23 cellular contexts compared by ENCODE assay signal in genomic region chr9:25205285-25205684, GRCh38.
"Had no signal": no experiment of that assay in that cellular context is flagged by ENCODE, and none has a peak within 500 bp of the region (broad histone marks: within the 10 kb centered on the region; RNA-seq: fewer than 3 reads in every experiment).

No MANE protein-coding gene starts in this region.

- H3K36me3 ChIP-seq: esophagus muscularis mucosa, gastrocnemius medialis, spleen, tibial artery, upper lobe of right lung, vagina had no signal

- H2AFZ ChIP-seq: parathyroid adenoma had no signal

- H3K27ac Mint-ChIP-seq: dendritic cell treated with granulocyte-macrophage colony-stimulating factor and Interleukin-4, amounts not matched to agents 40 ng/mL and 50 ng/mL, for 4 days; effector memory CD8-positive, alpha-beta T cell; natural killer cell treated with Interleukin-12 subunit alpha and Interleukin-12 subunit beta and Interleukin-15 and Interleukin-18, amount 100 ng/mL, for 72 hours; stimulated activated memory B cell treated with anti-CD40 and anti-IgM and Interleukin-4, amounts not matched to agents 10 μg/mL and 1 μg/mL and 100 μg/mL, for 72 hours; stimulated activated naive CD8-positive, alpha-beta T cell treated with anti-CD3 and anti-CD28 coated beads, Interleukin-15, Interleukin-2, amounts not matched to agents 100 ng/mL and 50 ng/mL, for 24 hours had no signal

- H3K27me3 ChIP-seq: esophagus muscularis mucosa, gastrocnemius medialis, spleen, tibial artery, upper lobe of right lung, vagina had no signal

- H3K36me3 Mint-ChIP-seq: stimulated activated memory B cell treated with anti-CD40 and anti-IgM and Interleukin-4, amounts not matched to agents 10 μg/mL and 1 μg/mL and 100 μg/mL, for 72 hours had no signal

- DNase-seq: effector memory CD8-positive, alpha-beta T cell; gastrocnemius medialis; left colon; mesenchymal stem cell; midbrain; occipital lobe; spleen; stimulated activated CD4-positive, alpha-beta T cell treated with anti-CD3 and anti-CD28 coated beads, Interleukin-15, amount 100 ng/mL, for 24 hours; stimulated activated CD4-positive, alpha-beta T cell treated with anti-CD3 and anti-CD28 coated beads, Interleukin-1b, Interleukin-23, amount 100 ng/mL, for 48 hours; stimulated activated CD4-positive, alpha-beta T cell treated with anti-CD3 and anti-CD28 coated beads, Interleukin-4, amount 100 ng/mL, for 24 hours; tibial artery; upper lobe of right lung had no signal

- H3K27me3 Mint-ChIP-seq: dendritic cell treated with granulocyte-macrophage colony-stimulating factor and Interleukin-4, amounts not matched to agents 40 ng/mL and 50 ng/mL, for 4 days; effector memory CD8-positive, alpha-beta T cell; natural killer cell treated with Interleukin-12 subunit alpha and Interleukin-12 subunit beta and Interleukin-15 and Interleukin-18, amount 100 ng/mL, for 72 hours; stimulated activated memory B cell treated with anti-CD40 and anti-IgM and Interleukin-4, amounts not matched to agents 10 μg/mL and 1 μg/mL and 100 μg/mL, for 72 hours; stimulated activated naive CD8-positive, alpha-beta T cell treated with anti-CD3 and anti-CD28 coated beads, Interleukin-15, Interleukin-2, amounts not matched to agents 100 ng/mL and 50 ng/mL, for 24 hours had no signal

- ATAC-seq: effector memory CD8-positive, alpha-beta T cell; gastrocnemius medialis; left colon; left ventricle myocardium superior; natural killer cell treated with Interleukin-12 subunit alpha and Interleukin-12 subunit beta and Interleukin-15 and Interleukin-18, amount 100 ng/mL, for 72 hours; sciatic nerve; stimulated activated memory B cell treated with anti-CD40 and anti-IgM and Interleukin-4, amounts not matched to agents 10 μg/mL and 1 μg/mL and 100 μg/mL, for 72 hours; upper lobe of right lung had no signal

- H3K4me1 ChIP-seq: gastrocnemius medialis, parathyroid adenoma, spleen, tibial artery, upper lobe of right lung, vagina had no signal

- H3K9me3 ChIP-seq: esophagus muscularis mucosa, gastrocnemius medialis, tibial artery, upper lobe of right lung, vagina had no signal

- H3K4me3 ChIP-seq: esophagus muscularis mucosa, gastrocnemius medialis, lung, spleen, tibial artery, upper lobe of right lung, vagina had no signal

- H3K9ac ChIP-seq: parathyroid adenoma had no signal

- H3K79me2 ChIP-seq: parathyroid adenoma had no signal

- H3K4me3 Mint-ChIP-seq: dendritic cell treated with granulocyte-macrophage colony-stimulating factor and Interleukin-4, amounts not matched to agents 40 ng/mL and 50 ng/mL, for 4 days; effector memory CD8-positive, alpha-beta T cell; natural killer cell treated with Interleukin-12 subunit alpha and Interleukin-12 subunit beta and Interleukin-15 and Interleukin-18, amount 100 ng/mL, for 72 hours; stimulated activated memory B cell treated with anti-CD40 and anti-IgM and Interleukin-4, amounts not matched to agents 10 μg/mL and 1 μg/mL and 100 μg/mL, for 72 hours; stimulated activated naive CD8-positive, alpha-beta T cell treated with anti-CD3 and anti-CD28 coated beads, Interleukin-15, Interleukin-2, amounts not matched to agents 100 ng/mL and 50 ng/mL, for 24 hours had no signal

- H3K4me1 Mint-ChIP-seq: stimulated activated memory B cell treated with anti-CD40 and anti-IgM and Interleukin-4, amounts not matched to agents 10 μg/mL and 1 μg/mL and 100 μg/mL, for 72 hours had no signal

- H3K27ac ChIP-seq: epithelial cell of prostate, esophagus muscularis mucosa, gastrocnemius medialis, parathyroid adenoma, spleen, tibial artery, upper lobe of right lung, vagina had no signal
